ENCODE assay signal across 26 cellular contexts in genomic region chr7:93981480-93981874, GRCh38. TPM values are rescaled to one million over a fixed set of nuclear protein-coding genes. Genes with fewer than 3 reads are reported as not detected.
DNase-seq lines count a peak whose midpoint lies in the region; ATAC-seq, FAIRE-seq and TF ChIP-seq lines count a peak whose summit lies in the region.
"Had no signal": no experiment of that assay in that cellular context is flagged by ENCODE, and none has a peak within 500 bp of the region (broad histone marks: within the 10 kb centered on the region; RNA-seq: fewer than 3 reads in every experiment).

No MANE protein-coding gene starts in this region.

- no peaks in the 10 kb centered on the region for H3K79me1 ChIP-seq in H1 (ENCODE audit: low read depth, low read length)

- no peak overlapping the region for H3K18ac ChIP-seq in H1 (ENCODE audit: extremely low read depth, low read length)

- H3K4me1 ChIP-seq in right cardiac atrium (ENCODE audit: control insufficient read depth, insufficient read depth, low read length) (peaks cover 4% of the 10 kb centered on the region), H1 (replicated peaks in 1 of 4; ENCODE audit: control insufficient read depth in 3 of 4, insufficient read depth in 4 of 4, low read length in 3 of 4) (peaks cover 3 to 11% (median 7%) of the 10 kb centered on the region in 4 experiments; a peak in 4 of 7 replicates)
- H3K4me1 ChIP-seq: prostate gland, tibial artery had no signal

- no peak for FAIRE-seq in H1 (lab: Jason Lieb, UNC)

- H2BK120ac ChIP-seq in H1 (replicated peaks; ENCODE audit: low read depth, low read length), result no peak overlapping the region

- H3K9ac ChIP-seq in H1 (replicated peaks in 1 of 4; ENCODE audit: extremely low read depth in 1 of 4, low read depth in 3 of 4, low read length in 3 of 4), result no peak overlapping the region
- H3K9ac ChIP-seq: SK-N-SH had no signal

- TF ChIP-seq EP300 in H1 (IDR thresholded peaks at IDR 0.05; ENCODE audit: borderline replicate concordance in 1 of 2, low read depth in 2 of 2, low read length in 2 of 2), result peak in 1 of 2 experiments; percentile 66; a peak in 1 of 3 replicates

- TF ChIP-seq POLR2A in H1 (IDR thresholded peaks at IDR 0.05; ENCODE audit: control extremely low read depth in 1 of 2, low read depth in 2 of 2, low read length in 2 of 2), result no peak

- POLR2A ChIA-PET in H1 (lab: Charles Lee; ENCODE audit: partially characterized antibody), result interaction anchor here (0.6 kb wide), 1 partner anchor 65 kb away, joined by 3 read pairs; no protein-coding TSS in a partner anchor

- no peak overlapping the region; the same call in 1 of the 2 replicates for H4K8ac ChIP-seq in H1 (ENCODE audit: extremely low read depth, insufficient read depth, low read length)

- no peak overlapping the region for H2BK12ac ChIP-seq in H1 (ENCODE audit: low read depth, low read length)

- H3K9me3 ChIP-seq in right cardiac atrium (ENCODE audit: control insufficient read depth, low read length) (no peaks in the 10 kb centered on the region), H1 (ENCODE audit: insufficient read depth in 2 of 2, low read depth in 1 of 2, low read length in 1 of 2) (no peaks in the 10 kb centered on the region; a peak in 1 of 4 replicates)
- H3K9me3 ChIP-seq: neutrophil, prostate gland, SK-N-SH, stomach, tibial artery had no signal

- H4K20me1 ChIP-seq in H1 (replicated peaks in 1 of 2; ENCODE audit: control insufficient read depth in 1 of 2, insufficient read depth in 2 of 2, low read length in 2 of 2), result no peaks in the 10 kb centered on the region

- H4K5ac ChIP-seq in H1 (ENCODE audit: insufficient read length, low read depth, low read length), result no peak overlapping the region

- peak overlapping the region; percentile 42; the same call in 1 of the 2 replicates for H2BK5ac ChIP-seq in H1 (ENCODE audit: low read depth, low read length)

- no peak for TF ChIP-seq RAD21 in H1 (IDR thresholded peaks at IDR 0.05 in 1 of 2, conservative IDR thresholded peaks at IDR 0.05 in 1 of 2; ENCODE audit: low read depth in 2 of 2, low read length in 2 of 2)

- CTCF ChIA-PET in H1 (lab: Charles Lee; ENCODE audit: partially characterized antibody), result interaction anchor here (1.1 kb wide), 2 partner anchors 72 to 79 kb away, joined by 3 to 5 read pairs; no protein-coding TSS in a partner anchor

- intact Hi-C loops in Right ventricle myocardium inferior (cut with DNase I) (no loop called here), right cardiac atrium (cut with DNase I) (no loop called here)

- peak overlapping the region; percentile 10 to 16; a peak in 2 of 4 replicates for H3K4me2 ChIP-seq in H1 (ENCODE audit: insufficient read depth in 1 of 2, low read depth in 2 of 2, low read length in 2 of 2)
- H3K4me2 ChIP-seq: SK-N-SH had no signal

- H3K56ac ChIP-seq in H1 (replicated peaks; ENCODE audit: insufficient read length, low read depth, low read length), result no peak overlapping the region

- TF ChIP-seq CTCF in H1 (IDR thresholded peaks at IDR 0.05; ENCODE audit: control extremely low read depth in 1 of 3, insufficient read depth in 1 of 3, low read depth in 1 of 3, low read length in 3 of 3), result no peak

- H3K27ac ChIP-seq in right cardiac atrium (ENCODE audit: low read length), result no peak overlapping the region
- no peak overlapping the region for H3K27ac ChIP-seq in H1 (ENCODE audit: low read depth, low read length)
- H3K27ac ChIP-seq: neutrophil, prostate gland, RWPE1, skin epidermis, tibial artery had no signal

- no peak overlapping the region for H3K14ac ChIP-seq in H1 (ENCODE audit: insufficient read length)

- DNase-seq in Right ventricle myocardium inferior (ENCODE audit: missing footprints) (peak; percentile 23), right cardiac atrium (no peak), H1 (ENCODE audit: low read depth in 1 of 2, low spot score in 2 of 2) (peak; percentile 29 to 50), kidney tubule cell (ENCODE audit: low spot score) (peak; percentile 32), cerebellar nuclear complex (lab: John Stamatoyannopoulos, UW) (no peak), NCI-H1105 treated with DMSO at 0.1 percent for 48 hours (lab: John Stamatoyannopoulos, UW) (no peak), SW 1271 (lab: John Stamatoyannopoulos, UW) (no peak)
- DNase-seq in activated naive CD4-positive, alpha-beta T cell treated with anti-CD3 and anti-CD28 coated beads, Interleukin-2, amount 50 U/mL, for 16 hours, result no peak
- DNase-seq: activated CD4-positive, alpha-beta T cell treated with anti-CD3 and anti-CD28 coated beads for 1 hour; activated CD8-positive, alpha-beta T cell treated with anti-CD3 and anti-CD28 coated beads, Interleukin-2, amount 10 ng/mL, durations not matched to agents 7 days and 5 days; activated effector memory CD4-positive, alpha-beta T cell treated with anti-CD3 and anti-CD28 coated beads, Interleukin-2, amount 50 U/mL, for 16 hours; activated naive CD8-positive, alpha-beta T cell treated with anti-CD3 and anti-CD28 coated beads, Interleukin-2, amount 10 ng/mL, durations not matched to agents 7 days and 5 days; glutamatergic neuron; Karpas-422; left colon; NCI-H1694; NCI-H2171; NCI-H510A treated with DMSO at 0.1 percent for 48 hours; SK-N-SH; stomach; T-helper 17 cell; tibial artery had no signal

- H3K4ac ChIP-seq in H1 (replicated peaks; ENCODE audit: insufficient read length, low read depth, low read length), result no peak overlapping the region

- H3K27me3 ChIP-seq in right cardiac atrium (ENCODE audit: control insufficient read depth, insufficient read depth), result no peaks in the 10 kb centered on the region
- H3K27me3 ChIP-seq in H1 (replicated peaks in 1 of 4; ENCODE audit: control insufficient read depth in 3 of 4, extremely low read depth in 1 of 4, insufficient read depth in 3 of 4, low read length in 3 of 4), result no peaks in the 10 kb centered on the region
- H3K27me3 ChIP-seq: neutrophil, stomach, tibial artery had no signal

- H3K4me3 ChIP-seq in right cardiac atrium (ENCODE audit: low read length) (no peak overlapping the region), H1 (ENCODE audit: extremely low read depth in 1 of 4, insufficient read depth in 2 of 4, low read depth in 3 of 4, low read length in 4 of 4) (no peak overlapping the region)
- H3K4me3 ChIP-seq: prostate gland, skin epidermis, tibial artery had no signal

- H2AFZ ChIP-seq in H1 (ENCODE audit: low read length), result no peak overlapping the region

- H2AK5ac ChIP-seq in H1 (ENCODE audit: low read depth, low read length), result no peak overlapping the region

- ATAC-seq in Right ventricle myocardium inferior (no peak), right cardiac atrium (no peak)
- ATAC-seq: activated CD8-positive, alpha-beta T cell treated with anti-CD3 and anti-CD28 coated beads, Interleukin-2, amount 10 ng/mL, durations not matched to agents 7 days and 5 days; T-helper 17 cell had no signal

- H3K79me2 ChIP-seq in H1 (ENCODE audit: control insufficient read depth in 1 of 2, insufficient read depth in 2 of 2, low read length in 2 of 2), result no peaks in the 10 kb centered on the region

- 65% methylated on average over 2 of the region's 2 CpGs for WGBS in right cardiac atrium
- 55% methylated on average over 2 of the region's 2 CpGs; no CpG with 5 or more reads in 1 of the 2 experiments for WGBS in H1 (ENCODE audit: extremely low coverage in 1 of 2, insufficient coverage in 1 of 2, insufficient read length in 1 of 2, insufficient replicate concordance in 2 of 2, low coverage in 1 of 2, low lambda C conversion rate in 2 of 2, missing lambda C conversion rate in 1 of 2), 2 experiments

- H3K36me3 ChIP-seq in H1 (ENCODE audit: control insufficient read depth in 2 of 4, insufficient read depth in 4 of 4, low read length in 3 of 4), result no peaks in the 10 kb centered on the region
- H3K36me3 ChIP-seq: neutrophil, prostate gland, stomach, tibial artery had no signal

- no peaks in the 10 kb centered on the region for H3K23me2 ChIP-seq in H1 (ENCODE audit: low read depth, low read length)

- peak overlapping the region; percentile 1 for H4K91ac ChIP-seq in H1 (replicated peaks; ENCODE audit: insufficient read length, low read length)

- H2BK20ac ChIP-seq in H1 (ENCODE audit: low read length), result no peak overlapping the region

- H3K23ac ChIP-seq in H1 (ENCODE audit: insufficient read length), result no peak overlapping the region

- no peak overlapping the region for H2BK15ac ChIP-seq in H1 (ENCODE audit: low read length)

TF ChIP-seq in H1, 55 proteins besides CTCF, POLR2A, EP300 and RAD21 (continues in another document):
- TF ChIP-seq NANOG (IDR thresholded peaks at IDR 0.05; ENCODE audit: insufficient read depth, low read depth, low read length, poor library complexity, severe bottlenecking) (peak; percentile 82), ZNF274 (IDR thresholded peaks at IDR 0.05; ENCODE audit: borderline replicate concordance, extremely low read depth, low read length) (no peak), RXRA (IDR thresholded peaks at IDR 0.05; ENCODE audit: insufficient read depth, low read depth, low read length) (no peak), TCF12 (IDR thresholded peaks at IDR 0.05; ENCODE audit: low read depth, low read length) (0 out of 2 replicates have a peak, but pooled peaks have one; percentile 67), TEAD4 (IDR thresholded peaks at IDR 0.05; ENCODE audit: low read depth, low read length) (peak; percentile 93)

RNA-seq across cellular contexts. Expression of gene BET1, which starts 22.7 kb away (rescaled TPM):
- total RNA-seq in Right ventricle myocardium inferior (14.2 TPM), right cardiac atrium (10 to 100 TPM; 13.5 to 17.9 (median 15.8) TPM)
- polyA plus RNA-seq in right cardiac atrium (19.1 TPM), H1 (2011; rRNA removed) (12.6 and 20.6 TPM in 2 replicates)
- 29.7 and 31.7 TPM in 2 replicates for total RNA-seq in H1 (2021; fragmentation: NEBNext Ultra II Directional; extraction: Animal tissue kit (Norgen Biotek cat#: 25700))
- polyA plus RNA-seq in H1 (2011; cell fraction: cytosol; rRNA removed), result 26.0 TPM
- 9.0 TPM for polyA plus RNA-seq in H1 (2011; cell fraction: nucleus; rRNA removed)
- 16.6 to 21.6 TPM (median 19.9 TPM) in 4 replicates for polyA plus RNA-seq in H1 (2012, experiment 1 of 2)
- polyA plus RNA-seq in H1 (2012, experiment 2 of 2), result 7.4 TPM
- polyA plus RNA-seq in H1 (2013, experiment 1 of 2), result 27.3 TPM
- polyA plus RNA-seq in H1 (2013, experiment 2 of 2), result 26.0 TPM
- 7.0 and 7.2 TPM in 2 replicates for polyA minus RNA-seq in H1 (2011; rRNA and poly(A)+ RNA removed)
- 10.2 TPM for polyA minus RNA-seq in H1 (2011; cell fraction: cytosol; rRNA and poly(A)+ RNA removed)
- 8.7 TPM for polyA minus RNA-seq in H1 (2011; cell fraction: nucleus; rRNA and poly(A)+ RNA removed)

RNA-seq across cellular contexts. Expression of gene GNG11, which starts 59.9 kb away (rescaled TPM):
- 21.6 TPM for total RNA-seq in Right ventricle myocardium inferior
- 10 to 100 TPM; 12.1 to 17.6 (median 15.5) TPM for total RNA-seq in right cardiac atrium
- 43.8 TPM for polyA plus RNA-seq in right cardiac atrium
- 1.3 TPM in 2 replicates for total RNA-seq in H1 (2021; fragmentation: NEBNext Ultra II Directional; extraction: Animal tissue kit (Norgen Biotek cat#: 25700))
- 0.38 TPM in 2 replicates for polyA plus RNA-seq in H1 (2011; rRNA removed)
- 0.59 TPM for polyA plus RNA-seq in H1 (2011; cell fraction: cytosol; rRNA removed)
- 0.26 TPM for polyA plus RNA-seq in H1 (2011; cell fraction: nucleus; rRNA removed)
- polyA plus RNA-seq in H1 (2012, experiment 1 of 2), result 0.76 to 1.2 TPM (median 0.83 TPM) in 4 replicates
- 1.5 TPM for polyA plus RNA-seq in H1 (2012, experiment 2 of 2)
- polyA plus RNA-seq in H1 (2013, experiment 1 of 2), result 1.6 TPM
- polyA plus RNA-seq in H1 (2013, experiment 2 of 2), result 1.8 TPM
- 0.19 and 0.32 TPM in 2 replicates for polyA minus RNA-seq in H1 (2011; rRNA and poly(A)+ RNA removed)
- not detected for polyA minus RNA-seq in H1 (2011; cell fraction: cytosol; rRNA and poly(A)+ RNA removed)
- 0.80 TPM for polyA minus RNA-seq in H1 (2011; cell fraction: nucleus; rRNA and poly(A)+ RNA removed)
- total RNA-seq: activated CD8-positive, alpha-beta T cell treated with anti-CD3 and anti-CD28 coated beads, Interleukin-2, amount 10 ng/mL, durations not matched to agents 7 days and 5 days; activated naive CD8-positive, alpha-beta T cell treated with anti-CD3 and anti-CD28 coated beads, Interleukin-2, amount 10 ng/mL, durations not matched to agents 7 days and 5 days had no signal

Comparison
In these comparisons a context has a peak if more than half of its experiments do, and no peak if none do; other contexts are left out.
1. DNase-seq: peak in Right ventricle myocardium inferior (single experiment), H1 (2 of 2) and kidney tubule cell (single experiment); none in right cardiac atrium (0 of 3), cerebellar nuclear complex (0 of 2), NCI-H1105 treated with DMSO at 0.1 percent for 48 hours (single experiment), SW 1271 (0 of 2) and activated naive CD4-positive, alpha-beta T cell treated with anti-CD3 and anti-CD28 coated beads, Interleukin-2, amount 50 U/mL, for 16 hours (single experiment).